8 cellular contexts compared by ENCODE assay signal in the genomic region with DNA sequence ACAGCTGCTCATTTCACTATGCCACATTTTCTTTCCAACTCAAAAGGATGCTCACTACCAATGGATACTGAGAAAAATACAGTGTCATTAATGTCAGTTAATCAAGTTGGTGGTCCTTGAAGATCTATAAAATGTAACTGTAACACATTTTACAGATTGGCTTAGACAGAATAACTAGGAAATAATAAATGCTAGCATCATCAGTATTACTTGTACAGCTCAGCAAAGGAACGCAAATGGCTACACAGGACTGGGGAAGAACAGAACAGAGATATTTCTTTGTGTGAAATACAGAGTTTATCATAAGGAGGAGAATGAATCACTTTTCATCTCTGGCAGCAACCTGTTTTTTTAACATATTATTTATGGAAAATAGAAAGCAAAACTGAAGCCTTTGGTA. TPM values are rescaled to one million over a fixed set of nuclear protein-coding genes. Genes with fewer than 3 reads are reported as not detected.
DNase-seq lines count a peak whose midpoint lies in the region; ATAC-seq, FAIRE-seq and TF ChIP-seq lines count a peak whose summit lies in the region.

No MANE protein-coding gene starts in this region.

- H3K4me3 ChIP-seq in duodenal mucosa (ENCODE audit: low read depth in 1 of 2, low read length in 2 of 2) = peak overlapping the region; percentile 4 to 41
- H3K4me3 ChIP-seq in gastrocnemius medialis = peak overlapping the region; percentile 45 to 55 (median 50)
- H3K4me3 ChIP-seq in lower leg skin (ENCODE audit: low read depth, poor library complexity, severe bottlenecking) = no peak overlapping the region

- intact Hi-C loops in gastrocnemius medialis (cut with DNase I; ENCODE audit: low total_unique reads) = loop anchor here (10.0 kb wide), 2 partner anchors 142 to 432 kb away; no protein-coding TSS in a partner anchor
- intact Hi-C loops in lower leg skin (cut with DNase I; ENCODE audit: low total_unique reads) = no loop called here

- FAIRE-seq in GM12892 (lab: Jason Lieb, UNC) = no peak

- no peak for TF ChIP-seq POLR2A in gastrocnemius medialis (IDR thresholded peaks at IDR 0.05)
- no peak for TF ChIP-seq POLR2A in GM12892 (IDR thresholded peaks at IDR 0.05; ENCODE audit: low read depth, low read length)
- no peak for TF ChIP-seq POLR2A in lower leg skin (IDR thresholded peaks at IDR 0.05)

- DNase-seq in gastrocnemius medialis (no peak), GM12892 (ENCODE audit: insufficient read length) (no peak), lower leg skin (ENCODE audit: low spot score in 2 of 2) (no peak), NCI-H2171 (lab: John Stamatoyannopoulos, UW) (no peak), HuH-7 (ENCODE audit: low spot score) (no peak)

- H3K9me3 ChIP-seq in duodenal mucosa (ENCODE audit: control insufficient read depth in 1 of 2, low read length in 2 of 2) (no peaks in the 10 kb centered on the region), gastrocnemius medialis (no peaks in the 10 kb centered on the region)

- H3K27ac ChIP-seq in duodenal mucosa (ENCODE audit: low read depth, low read length) (peak overlapping the region; percentile 77), gastrocnemius medialis (peak overlapping the region; percentile 85 to 92 (median 88))

- peaks cover 6 to 7% of the 10 kb centered on the region in 2 donors for H3K27me3 ChIP-seq in duodenal mucosa (ENCODE audit: control insufficient read depth in 1 of 2, insufficient read depth in 2 of 2, low read length in 2 of 2)
- no peaks in the 10 kb centered on the region for H3K27me3 ChIP-seq in gastrocnemius medialis

- ATAC-seq in GM18909 (IDR thresholded peaks at IDR 0.05; ENCODE audit: poor library complexity, unreplicated experiment) = peak; percentile 21
- ATAC-seq in HG03280 (IDR thresholded peaks at IDR 0.05; ENCODE audit: unreplicated experiment) = peak; percentile 17
- ATAC-seq in gastrocnemius medialis = no peak

- in situ Hi-C loops in gastrocnemius medialis (cut with MboI; ENCODE audit: low sequenced_read_pairs in 4 of 4) = loop anchor here (5.0 to 25.0 kb wide), 5 partner anchors 52 to 1831 kb away; no protein-coding TSS in a partner anchor

- H3K4me1 ChIP-seq in duodenal mucosa (ENCODE audit: control insufficient read depth in 1 of 2, insufficient read depth in 2 of 2, low read length in 2 of 2) (peaks cover 4 to 14% of the 10 kb centered on the region in 2 donors), gastrocnemius medialis (peaks cover 23 to 27% of the 10 kb centered on the region in 2 donors)

- TF ChIP-seq CTCF in gastrocnemius medialis (IDR thresholded peaks at IDR 0.05 in 4 of 5, conservative IDR thresholded peaks at IDR 0.05 in 1 of 5) (no peak), lower leg skin (IDR thresholded peaks at IDR 0.05) (no peak)

- H3K9ac ChIP-seq in duodenal mucosa (ENCODE audit: low read depth in 1 of 2, low read length in 2 of 2) = peak overlapping the region in 1 of 2 donors; percentile 47

- 55 to 59% methylated on average over 1 of the region's 1 CpG for WGBS in lower leg skin, 2 donors

- H3K36me3 ChIP-seq in duodenal mucosa (ENCODE audit: control insufficient read depth in 1 of 2, insufficient read depth in 2 of 2, low read length in 2 of 2) (no peaks in the 10 kb centered on the region), gastrocnemius medialis (no peaks in the 10 kb centered on the region)

RNA-seq across cellular contexts. Expression of a gene that starts 8.2 kb away (rescaled TPM):
- total RNA-seq in gastrocnemius medialis (100 to 1,000 TPM; 283 to 425 (median 344) TPM), lower leg skin (100 to 1,000 TPM; 126 to 199 (median 142) TPM)
- 27.7 TPM for polyA plus RNA-seq in GM12892 (2012; ENCODE audit: missing spikeins)

Comparison
In these comparisons a context has a peak if more than half of its experiments do, and no peak if none do; other contexts are left out.
1. ATAC-seq: peak in GM18909 (single experiment) and HG03280 (single experiment); none in gastrocnemius medialis (0 of 2).